ENCODE assay signal across 26 cellular contexts in the genomic region with DNA sequence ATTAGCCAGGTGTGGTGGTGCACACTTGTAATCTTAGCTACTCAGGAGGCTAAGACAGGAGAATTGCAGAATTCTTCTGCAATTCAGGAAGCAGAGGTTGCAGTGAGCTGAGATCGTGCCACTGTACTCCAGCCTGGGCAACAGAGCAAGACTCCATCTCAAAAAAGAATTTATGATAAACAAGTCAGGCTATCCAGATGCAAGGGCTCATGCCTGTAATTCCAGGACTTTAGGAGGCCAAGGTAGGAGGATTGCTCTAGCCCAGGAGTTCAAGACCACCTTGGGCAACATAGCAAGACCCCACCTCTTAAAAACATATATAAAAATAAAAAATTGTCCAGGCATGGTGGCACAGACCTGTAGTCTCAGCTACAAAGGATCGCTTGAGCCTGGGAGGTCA. TPM values are rescaled to one million over a fixed set of nuclear protein-coding genes. Genes with fewer than 3 reads are reported as not detected.
"Had no signal": no experiment of that assay in that cellular context is flagged by ENCODE, and none has a peak within 500 bp of the region (broad histone marks: within the 10 kb centered on the region; RNA-seq: fewer than 3 reads in every experiment).

No MANE protein-coding gene starts in this region.

- DNase-seq: natural killer cell; occipital lobe; ovary; posterior cingulate gyrus; psoas muscle; right cardiac atrium; right lobe of liver; sigmoid colon; small intestine; stimulated activated CD4-positive, alpha-beta T cell treated with anti-CD3 and anti-CD28 coated beads, Interleukin-15, amount 100 ng/mL, for 24 hours; stimulated activated CD4-positive, alpha-beta T cell treated with anti-CD3 and anti-CD28 coated beads, Interleukin-2, amount 100 ng/mL, for 24 hours; stimulated activated CD4-positive, alpha-beta T cell treated with anti-CD3 and anti-CD28 coated beads, Interleukin-2, amount 100 ng/mL, for 48 hours; stimulated activated CD4-positive, alpha-beta T cell treated with anti-CD3 and anti-CD28 coated beads, Interleukin-4, amount 100 ng/mL, for 24 hours; stimulated activated naive CD4-positive, alpha-beta T cell; stimulated activated naive CD8-positive, alpha-beta T cell treated with anti-CD3 and anti-CD28 coated beads, Interleukin-15, amount 100 ng/mL, for 72 hours; stimulated activated naive CD8-positive, alpha-beta T cell treated with anti-CD3 and anti-CD28 coated beads, Interleukin-15, Interleukin-2, amounts not matched to agents 100 U/mL and 50 U/mL, for 24 hours; substantia nigra; testis; transverse colon; uterus had no signal

- H3K9me3 Mint-ChIP-seq: natural killer cell; nephron; neural progenitor cell; stimulated activated memory B cell treated with anti-CD40 and anti-IgM and Interleukin-4, amounts not matched to agents 10 μg/mL and 1 μg/mL and 100 μg/mL, for 72 hours; stimulated activated naive CD8-positive, alpha-beta T cell treated with anti-CD3 and anti-CD28 coated beads, Interleukin-15, amount 100 ng/mL, for 72 hours had no signal

- ATAC-seq: natural killer cell; psoas muscle; right cardiac atrium; right lobe of liver; stimulated activated memory B cell treated with anti-CD40 and anti-IgM and Interleukin-4, amounts not matched to agents 10 μg/mL and 1 μg/mL and 100 μg/mL, for 72 hours; stimulated activated naive CD8-positive, alpha-beta T cell treated with anti-CD3 and anti-CD28 coated beads, Interleukin-15, amount 100 ng/mL, for 72 hours; stimulated activated naive CD8-positive, alpha-beta T cell treated with anti-CD3 and anti-CD28 coated beads, Interleukin-15, Interleukin-2, amounts not matched to agents 100 U/mL and 50 U/mL, for 24 hours; upper lobe of right lung had no signal

- H3K4me3 Mint-ChIP-seq: natural killer cell; nephron; neural progenitor cell; stimulated activated memory B cell treated with anti-CD40 and anti-IgM and Interleukin-4, amounts not matched to agents 10 μg/mL and 1 μg/mL and 100 μg/mL, for 72 hours; stimulated activated naive CD8-positive, alpha-beta T cell treated with anti-CD3 and anti-CD28 coated beads, Interleukin-15, amount 100 ng/mL, for 72 hours; type B pancreatic cell had no signal

- H3K27me3 Mint-ChIP-seq: stimulated activated memory B cell treated with anti-CD40 and anti-IgM and Interleukin-4, amounts not matched to agents 10 μg/mL and 1 μg/mL and 100 μg/mL, for 72 hours; stimulated activated naive CD8-positive, alpha-beta T cell treated with anti-CD3 and anti-CD28 coated beads, Interleukin-15, amount 100 ng/mL, for 72 hours had no signal

- H3K36me3 Mint-ChIP-seq: natural killer cell; neural progenitor cell; stimulated activated memory B cell treated with anti-CD40 and anti-IgM and Interleukin-4, amounts not matched to agents 10 μg/mL and 1 μg/mL and 100 μg/mL, for 72 hours; type B pancreatic cell had no signal

- H3K27ac Mint-ChIP-seq: natural killer cell; nephron; neural progenitor cell; progenitor cell of endocrine pancreas; stimulated activated memory B cell treated with anti-CD40 and anti-IgM and Interleukin-4, amounts not matched to agents 10 μg/mL and 1 μg/mL and 100 μg/mL, for 72 hours; stimulated activated naive CD8-positive, alpha-beta T cell treated with anti-CD3 and anti-CD28 coated beads, Interleukin-15, amount 100 ng/mL, for 72 hours; type B pancreatic cell had no signal

RNA-seq across cellular contexts. Expression of gene CBR3, which starts 10.5 kb away (rescaled TPM):
- total RNA-seq: progenitor cell of endocrine pancreas had no signal
